8 cellular contexts compared by ENCODE assay signal in genomic region chr13:46797468-46798237, GRCh38. TPM values are rescaled to one million over a fixed set of nuclear protein-coding genes. Genes with fewer than 3 reads are reported as not detected.
A peak's percentile ranks its signal among the peaks of the same experiment; 100 is the strongest.
DNase-seq lines count a peak whose midpoint lies in the region; ATAC-seq and TF ChIP-seq lines count a peak whose summit lies in the region.

No MANE protein-coding gene starts in this region.

- intact Hi-C loops in Right ventricle myocardium inferior (cut with DNase I) (loop anchor here (5.0 kb wide), 1 partner anchor 245 kb away; the partner anchor contains the start of gene LRCH1), Right ventricle myocardium superior (cut with DNase I) (no loop called here), left colon (cut with DNase I, micrococcal nuclease) (no loop called here)

- peak; percentile 1 for ATAC-seq in Right ventricle myocardium inferior
- ATAC-seq in Right ventricle myocardium superior (ENCODE audit: poor library complexity), result no peak
- ATAC-seq in left colon, result peak; percentile 44
- ATAC-seq in GM19324 (IDR thresholded peaks at IDR 0.05; ENCODE audit: low FRiP score, unreplicated experiment), result no peak
- ATAC-seq in GM18502 (IDR thresholded peaks at IDR 0.05; ENCODE audit: poor library complexity, unreplicated experiment), result no peak

- no peak for TF ChIP-seq EP300 in suprapubic skin (IDR thresholded peaks at IDR 0.05)

- WGBS in suprapubic skin, result 32% methylated on average over 10 of the region's 11 CpGs

- H3K27ac ChIP-seq in suprapubic skin, result peak overlapping the region; percentile 93

- no peak for TF ChIP-seq CTCF in suprapubic skin (IDR thresholded peaks at IDR 0.05)

- H3K36me3 ChIP-seq in suprapubic skin, result no peaks in the 10 kb centered on the region

- no peak for DNase-seq in Right ventricle myocardium inferior (ENCODE audit: missing footprints)
- no peak for DNase-seq in Right ventricle myocardium superior
- peak; percentile 64 for DNase-seq in amniotic epithelial cell (ENCODE audit: low read depth)
- DNase-seq in left colon, result peak in 1 of 2 donors; percentile 18
- peak in 1 of 2 donors; percentile 44 for DNase-seq in suprapubic skin (ENCODE audit: low spot score in 2 of 2)
- DNase-seq in cortex of kidney (lab: John Stamatoyannopoulos, UW), result no peak

- peaks cover 40% of the 10 kb centered on the region for H3K4me1 ChIP-seq in suprapubic skin

- H3K27me3 ChIP-seq in suprapubic skin, result no peaks in the 10 kb centered on the region

- peak overlapping the region; percentile 88 for H3K4me3 ChIP-seq in suprapubic skin

- no peak for TF ChIP-seq POLR2A in suprapubic skin (IDR thresholded peaks at IDR 0.05)

- no peaks in the 10 kb centered on the region for H3K9me3 ChIP-seq in suprapubic skin

RNA-seq across cellular contexts. Expression of gene ESD, which starts 0.7 kb away (rescaled TPM):
- 106 TPM for total RNA-seq in Right ventricle myocardium inferior
- total RNA-seq in Right ventricle myocardium superior, result 104 TPM
- total RNA-seq in left colon, result 10 to 100 TPM; 85.4 to 93.0 TPM
- 10 to 100 TPM; 77.7 to 83.0 (median 82.2) TPM for total RNA-seq in suprapubic skin

Comparison
In these comparisons a context has a peak if more than half of its experiments do, and no peak if none do; other contexts are left out.
1. ATAC-seq: peak in Right ventricle myocardium inferior (single experiment) and left colon (single experiment); none in Right ventricle myocardium superior (single experiment), GM19324 (single experiment) and GM18502 (single experiment).